ENCODE assay signal across 16 cellular contexts in the genomic region with DNA sequence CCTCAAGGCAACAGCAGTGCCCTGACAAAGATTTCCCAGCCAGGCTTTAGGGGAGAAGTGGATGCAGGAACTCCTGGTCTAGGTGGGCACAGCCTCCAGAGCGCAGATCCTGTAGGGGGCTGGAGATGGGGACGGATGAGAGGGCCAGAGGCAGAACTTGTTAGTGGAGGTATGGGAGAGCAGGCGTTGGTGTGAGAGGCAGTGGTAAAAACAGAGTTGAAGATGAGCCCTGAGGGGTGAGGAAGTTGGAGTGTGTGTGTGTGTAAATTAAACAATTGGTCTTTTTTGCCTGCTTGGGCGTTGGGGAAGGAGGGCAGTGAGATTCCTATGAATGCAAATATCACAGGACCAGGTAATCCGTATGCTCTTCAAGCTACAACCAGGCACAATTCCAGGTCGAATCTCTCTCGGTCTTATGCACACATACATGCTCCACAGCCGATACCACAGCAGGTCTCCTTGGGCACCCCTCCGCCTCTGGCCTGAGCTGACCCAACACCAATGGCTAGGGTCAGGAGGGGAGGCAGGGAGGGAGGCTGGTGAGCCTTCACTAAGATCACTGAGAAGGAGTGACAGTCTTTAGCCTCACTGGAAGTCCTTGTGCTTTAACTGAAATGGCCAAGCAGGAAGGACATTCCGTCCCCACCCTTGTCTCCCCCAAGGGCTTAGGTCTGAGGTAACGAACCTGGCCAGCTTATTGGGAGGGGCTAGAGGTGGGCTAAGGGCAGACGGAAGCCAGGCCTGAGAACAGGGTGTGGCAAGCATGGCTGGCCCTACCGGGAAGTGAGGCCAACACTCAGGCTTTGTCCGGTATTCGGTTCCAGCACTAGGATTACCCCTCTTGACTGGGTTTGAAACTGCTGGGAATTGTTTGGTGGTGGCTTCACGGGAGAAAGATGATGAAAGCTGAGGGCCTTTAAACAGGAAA. TPM values are rescaled to one million over a fixed set of nuclear protein-coding genes. Genes with fewer than 3 reads are reported as not detected.
DNase-seq lines count a peak whose midpoint lies in the region; ATAC-seq, FAIRE-seq and TF ChIP-seq lines count a peak whose summit lies in the region.
"Had no signal": no experiment of that assay in that cellular context is flagged by ENCODE, and none has a peak within 500 bp of the region (broad histone marks: within the 10 kb centered on the region; RNA-seq: fewer than 3 reads in every experiment).

No MANE protein-coding gene starts in this region.

- no TSS peak for BruUV-seq in HCT116 (replicated peaks; lab: Mats Ljungman, UMichigan)

- H3K4me3 ChIP-seq in HCT116 (replicated peaks in 1 of 2; ENCODE audit: low read depth in 1 of 2, low read length in 2 of 2) (no peak overlapping the region), ascending aorta (no peak overlapping the region), kidney (ENCODE audit: low read length in 2 of 2) (no peak overlapping the region), skeletal muscle satellite cell (ENCODE audit: low read length) (no peak overlapping the region)
- H3K4me3 ChIP-seq in CD8-positive, alpha-beta memory T cell (ENCODE audit: low read length): no peak overlapping the region
- H3K4me3 ChIP-seq: colonic mucosa had no signal

- no peak overlapping the region; the same call in none of the 2 replicates for H3K27ac ChIP-seq in HCT116 (ENCODE audit: low read depth, low read length)
- peak overlapping the region; percentile 74 to 83 for H3K27ac ChIP-seq in ascending aorta
- H3K27ac ChIP-seq in kidney (ENCODE audit: low read depth in 2 of 2, low read length in 2 of 2): peak overlapping the region; percentile 63 to 75
- H3K27ac ChIP-seq in CD8-positive, alpha-beta memory T cell (ENCODE audit: low read depth, low read length): no peak overlapping the region
- H3K27ac ChIP-seq: colonic mucosa had no signal

- RAD21 ChIA-PET in HCT116 (lab: Charles Lee; ENCODE audit: low non-redundant PET in 1 of 2, low total read pairs in 2 of 2, uncharacterized antibody in 2 of 2, unreplicated experiment in 2 of 2): no interaction called here

- H3K4me1 ChIP-seq in HCT116 (ENCODE audit: control insufficient read depth in 1 of 2, insufficient read depth in 2 of 2, low read length in 2 of 2) (peaks cover 33 to 96% of the 10 kb centered on the region in 2 experiments), ascending aorta (peaks cover 15 to 37% of the 10 kb centered on the region in 2 donors), kidney (ENCODE audit: control insufficient read depth in 1 of 2, insufficient read depth in 1 of 2, low read depth in 1 of 2, low read length in 2 of 2) (peaks cover 5 to 19% of the 10 kb centered on the region in 2 donors), skeletal muscle satellite cell (ENCODE audit: control insufficient read depth, insufficient read depth, low read length) (peaks cover 52% of the 10 kb centered on the region)
- no peaks in the 10 kb centered on the region for H3K4me1 ChIP-seq in CD8-positive, alpha-beta memory T cell (ENCODE audit: insufficient read depth, low read length)

- no peaks in the 10 kb centered on the region for H3K36me3 Mint-ChIP-seq in CD8-positive, alpha-beta memory T cell
- H3K36me3 Mint-ChIP-seq: activated naive CD8-positive, alpha-beta T cell treated with anti-CD3 and anti-CD28 coated beads for 36 hours had no signal

- H3K36me3 ChIP-seq in HCT116 (ENCODE audit: control insufficient read depth in 1 of 2, insufficient read depth in 2 of 2, low read length in 2 of 2): no peaks in the 10 kb centered on the region
- H3K36me3 ChIP-seq in ascending aorta: no peaks in the 10 kb centered on the region
- no peaks in the 10 kb centered on the region for H3K36me3 ChIP-seq in kidney (ENCODE audit: control insufficient read depth in 1 of 2, insufficient read depth in 2 of 2, low read length in 2 of 2)
- no peaks in the 10 kb centered on the region for H3K36me3 ChIP-seq in skeletal muscle satellite cell (ENCODE audit: insufficient read depth, low read length)
- no peaks in the 10 kb centered on the region for H3K36me3 ChIP-seq in CD8-positive, alpha-beta memory T cell (ENCODE audit: insufficient read depth, low read length)
- H3K36me3 ChIP-seq: colonic mucosa had no signal

- H3K27me3 ChIP-seq in HCT116 (ENCODE audit: insufficient read depth, low read length): no peaks in the 10 kb centered on the region
- H3K27me3 ChIP-seq in ascending aorta: peaks cover 4% of the 10 kb centered on the region
- no peaks in the 10 kb centered on the region for H3K27me3 ChIP-seq in skeletal muscle satellite cell (ENCODE audit: control insufficient read depth, insufficient read depth, low read length)
- H3K27me3 ChIP-seq in CD8-positive, alpha-beta memory T cell (ENCODE audit: insufficient read depth, low read length, poor library complexity, severe bottlenecking): no peaks in the 10 kb centered on the region

- H2AFZ ChIP-seq in HCT116 (ENCODE audit: low read depth, low read length, poor library complexity, severe bottlenecking): no peak overlapping the region

- H4K20me1 ChIP-seq in HCT116 (ENCODE audit: insufficient read depth): no peaks in the 10 kb centered on the region

- H3K9me3 ChIP-seq in HCT116 (ENCODE audit: control insufficient read depth in 1 of 2, insufficient read depth in 1 of 2, low read depth in 1 of 2, low read length in 2 of 2) (no peaks in the 10 kb centered on the region), ascending aorta (no peaks in the 10 kb centered on the region), kidney (ENCODE audit: control insufficient read depth in 1 of 2, low read length in 2 of 2) (no peaks in the 10 kb centered on the region), skeletal muscle satellite cell (replicated peaks; ENCODE audit: low read length) (no peaks in the 10 kb centered on the region)
- H3K9me3 ChIP-seq in CD8-positive, alpha-beta memory T cell (ENCODE audit: low read length): no peaks in the 10 kb centered on the region
- H3K9me3 ChIP-seq: colonic mucosa had no signal

- H3K9me3 Mint-ChIP-seq in CD8-positive, alpha-beta memory T cell: peaks cover 0 to 2% (median 0%) of the 10 kb centered on the region in 5 donors
- H3K9me3 Mint-ChIP-seq: activated naive CD8-positive, alpha-beta T cell treated with anti-CD3 and anti-CD28 coated beads for 36 hours; stimulated activated naive CD8-positive, alpha-beta T cell treated with anti-CD3 and anti-CD28 coated beads, Interleukin-15, amount 100 ng/mL, for 72 hours had no signal

- no peak for ATAC-seq in HCT116
- ATAC-seq in HG03196 (IDR thresholded peaks at IDR 0.05; ENCODE audit: unreplicated experiment): no peak
- no peak for ATAC-seq in GM19324 (IDR thresholded peaks at IDR 0.05; ENCODE audit: low FRiP score, unreplicated experiment)
- ATAC-seq: stimulated activated naive CD8-positive, alpha-beta T cell treated with anti-CD3 and anti-CD28 coated beads, Interleukin-15, amount 100 ng/mL, for 72 hours had no signal

- TF ChIP-seq RAD21 in HCT116 (IDR thresholded peaks at IDR 0.05; ENCODE audit: low read depth): no peak

- no peaks in the 10 kb centered on the region for H3K79me2 ChIP-seq in HCT116 (ENCODE audit: insufficient read depth, low read length)

- intact Hi-C loops in HCT116 (cut with micrococcal nuclease): no loop called here
- intact Hi-C loops in ascending aorta (cut with DNase I): loop anchor here (2.0 kb wide), 1 partner anchor 13 kb away; no protein-coding TSS in a partner anchor
- intact Hi-C loops in kidney (cut with DNase I): no loop called here

- no peak for TF ChIP-seq POLR2A in HCT116 (IDR thresholded peaks at IDR 0.05; ENCODE audit: borderline replicate concordance, extremely low read depth, insufficient read depth, insufficient read length)

- CTCF ChIA-PET in HCT116 (lab: Charles Lee): interaction anchor here (2.5 kb wide), 1 partner anchor 10 kb away, joined by 8 read pairs; no protein-coding TSS in a partner anchor
- CTCF ChIA-PET in CD8-positive, alpha-beta memory T cell (lab: Charles Lee): no interaction called here

- peak overlapping the region in 2 of 8 donors; percentile 27 to 39 for H3K27ac Mint-ChIP-seq in CD8-positive, alpha-beta memory T cell
- H3K27ac Mint-ChIP-seq: activated naive CD8-positive, alpha-beta T cell treated with anti-CD3 and anti-CD28 coated beads for 36 hours; CD14-positive monocyte; stimulated activated naive CD8-positive, alpha-beta T cell treated with anti-CD3 and anti-CD28 coated beads, Interleukin-15, amount 100 ng/mL, for 72 hours had no signal

- H3K4me3 Mint-ChIP-seq in CD8-positive, alpha-beta memory T cell: no peak overlapping the region
- H3K4me3 Mint-ChIP-seq: activated naive CD8-positive, alpha-beta T cell treated with anti-CD3 and anti-CD28 coated beads for 36 hours; stimulated activated naive CD8-positive, alpha-beta T cell treated with anti-CD3 and anti-CD28 coated beads, Interleukin-15, amount 100 ng/mL, for 72 hours had no signal

- no peaks in the 10 kb centered on the region for H3K9me2 ChIP-seq in HCT116 (ENCODE audit: insufficient read depth)

- peak overlapping the region; percentile 57 for H3K9ac ChIP-seq in HCT116 (ENCODE audit: low read length)
- no peak overlapping the region for H3K9ac ChIP-seq in kidney (ENCODE audit: low read length in 2 of 2)
- H3K9ac ChIP-seq in skeletal muscle satellite cell (ENCODE audit: low read depth, low read length): peak overlapping the region; percentile 83

- POLR2A ChIA-PET in HCT116 (lab: Charles Lee): no interaction called here
- POLR2A ChIA-PET in CD8-positive, alpha-beta memory T cell (lab: Charles Lee): no interaction called here

- H3K27me3 Mint-ChIP-seq in CD8-positive, alpha-beta memory T cell: peaks cover 45 to 65% of the 10 kb centered on the region in 2 donors

- peak overlapping the region; percentile 71 for H3K4me2 ChIP-seq in HCT116 (ENCODE audit: low read length)
- H3K4me2 ChIP-seq in skeletal muscle satellite cell (ENCODE audit: low read length): peak overlapping the region; percentile 60

- H3K4me1 Mint-ChIP-seq in CD8-positive, alpha-beta memory T cell: peaks cover 0 to 2% (median 0%) of the 10 kb centered on the region in 3 donors
- H3K4me1 Mint-ChIP-seq: activated naive CD8-positive, alpha-beta T cell treated with anti-CD3 and anti-CD28 coated beads for 36 hours had no signal

- DNase-seq in HCT116 (ENCODE audit: low read depth, low spot score) (no peak), ascending aorta (ENCODE audit: low spot score in 2 of 2) (no peak), kidney (peak; percentile 89)
- DNase-seq in stimulated activated CD4-positive, alpha-beta T cell treated with anti-CD3 and anti-CD28 coated beads, Interleukin-2, amount 100 ng/mL, for 24 hours: no peak
- no peak for DNase-seq in CD8-positive, alpha-beta memory T cell
- DNase-seq: activated naive CD8-positive, alpha-beta T cell treated with anti-CD3 and anti-CD28 coated beads for 36 hours; colonic mucosa; glutamatergic neuron; stimulated activated naive CD8-positive, alpha-beta T cell treated with anti-CD3 and anti-CD28 coated beads, Interleukin-15, amount 100 ng/mL, for 72 hours had no signal

- TF ChIP-seq CTCF in HCT116 (IDR thresholded peaks at IDR 0.05 in 2 of 3, conservative IDR thresholded peaks at IDR 0.05 in 1 of 3; ENCODE audit: borderline replicate concordance in 1 of 3, insufficient read depth in 1 of 3, low read depth in 2 of 3, low read length in 2 of 3) (no peak), ascending aorta (IDR thresholded peaks at IDR 0.05) (no peak), kidney (IDR thresholded peaks at IDR 0.05; ENCODE audit: borderline replicate concordance, extremely low read depth, insufficient read depth) (no peak)

- no peak for FAIRE-seq in kidney (lab: Jason Lieb, UNC)

RNA-seq across cellular contexts. Expression of a gene that starts 1.5 kb away (rescaled TPM):
- 72.6 TPM for total RNA-seq in HCT116 (2021; ENCODE audit: unreplicated experiment)
- polyA plus RNA-seq in HCT116 (2012): 96.4 and 207 TPM in 2 replicates
- total RNA-seq in ascending aorta: 153 TPM
- total RNA-seq in kidney: 1,490 TPM
- 173 TPM for polyA plus RNA-seq in kidney (ENCODE audit: insufficient read depth, low read depth, low replicate concordance)
- total RNA-seq in skeletal muscle satellite cell (2012; rRNA removed): 2.3 and 12.5 TPM in 2 replicates
- total RNA-seq in CD8-positive, alpha-beta memory T cell: 1 to 10 TPM; 3.2 to 5.6 TPM
- not detected for polyA plus RNA-seq in CD8-positive, alpha-beta memory T cell
- total RNA-seq: OCI-LY7 had no signal

RNA-seq across cellular contexts. Expression of a gene that starts 39.8 kb away (rescaled TPM):
- 8.8 TPM for total RNA-seq in HCT116 (2021; ENCODE audit: unreplicated experiment)
- 14.4 and 24.3 TPM in 2 replicates for polyA plus RNA-seq in HCT116 (2012)
- not detected for total RNA-seq in ascending aorta
- 12.3 TPM for total RNA-seq in kidney
- 1.0 TPM for polyA plus RNA-seq in kidney (ENCODE audit: insufficient read depth, low read depth, low replicate concordance)
- total RNA-seq in skeletal muscle satellite cell (2012; rRNA removed): under 0.01 and 1.5 TPM in 2 replicates
- not detected for total RNA-seq in CD8-positive, alpha-beta memory T cell
- polyA plus RNA-seq in CD8-positive, alpha-beta memory T cell: not detected
- total RNA-seq: activated naive CD8-positive, alpha-beta T cell treated with anti-CD3 and anti-CD28 coated beads for 36 hours; OCI-LY7; T-helper 2 cell treated with Interferon-gamma antibody and Interleukin-4, amounts not matched to agents 100 ng/mL and 5 ng/mL, for 36 hours had no signal

RNA-seq across cellular contexts. Expression of a gene that starts 42.9 kb away (rescaled TPM):
- total RNA-seq in HCT116 (2021; ENCODE audit: unreplicated experiment): 1.5 TPM
- 0.62 and 1.4 TPM in 2 replicates for polyA plus RNA-seq in HCT116 (2012)
- 0.96 TPM for total RNA-seq in ascending aorta
- 1.3 TPM for total RNA-seq in kidney
- polyA plus RNA-seq in kidney (ENCODE audit: insufficient read depth, low read depth, low replicate concordance): not detected
- 0.22 TPM in 1 of 2 replicates, not detected in the other for total RNA-seq in skeletal muscle satellite cell (2012; rRNA removed)
- under 1 TPM in 1 of 2 experiments, not detected in 1; 0.31 TPM for total RNA-seq in CD8-positive, alpha-beta memory T cell
- polyA plus RNA-seq in CD8-positive, alpha-beta memory T cell: not detected
- total RNA-seq: activated naive CD8-positive, alpha-beta T cell treated with anti-CD3 and anti-CD28 coated beads for 36 hours; OCI-LY7 had no signal
- polyA plus RNA-seq: CD14-positive monocyte, liver had no signal

RNA-seq across cellular contexts. Expression of a gene that starts 59.8 kb away (rescaled TPM):
- 0.84 TPM for total RNA-seq in HCT116 (2021; ENCODE audit: unreplicated experiment)
- polyA plus RNA-seq in HCT116 (2012): 1.1 and 2.3 TPM in 2 replicates
- total RNA-seq in ascending aorta: not detected
- not detected for total RNA-seq in kidney
- not detected for polyA plus RNA-seq in kidney (ENCODE audit: insufficient read depth, low read depth, low replicate concordance)
- under 0.01 TPM in 1 of 2 replicates, not detected in the other for total RNA-seq in skeletal muscle satellite cell (2012; rRNA removed)
- not detected for total RNA-seq in CD8-positive, alpha-beta memory T cell
- not detected for polyA plus RNA-seq in CD8-positive, alpha-beta memory T cell
- total RNA-seq: activated naive CD8-positive, alpha-beta T cell treated with anti-CD3 and anti-CD28 coated beads for 36 hours; liver; OCI-LY7 had no signal
- polyA plus RNA-seq: CD14-positive monocyte, liver had no signal

Comparison
In these comparisons a context has a peak if more than half of its experiments do, and no peak if none do; other contexts are left out.
1. H3K27ac ChIP-seq: peak in ascending aorta (2 of 2) and kidney (2 of 2); none in HCT116 (single experiment) and CD8-positive, alpha-beta memory T cell (single experiment).
2. H3K9ac ChIP-seq: peak in HCT116 (single experiment) and skeletal muscle satellite cell (single experiment); none in kidney (0 of 2).
3. RNA of a gene that starts 1.5 kb away (total RNA-seq): 1,490 TPM in kidney (single experiment), 153 TPM in ascending aorta (single experiment) and 72.6 TPM in HCT116 (single experiment); 3.2 to 5.6 TPM in CD8-positive, alpha-beta memory T cell; every median in the first group is over 10 times any median in the second.